9 cellular contexts compared by ENCODE assay signal in genomic region chr7:103343332-103343731, GRCh38. TPM values are rescaled to one million over a fixed set of nuclear protein-coding genes. Genes with fewer than 3 reads are reported as not detected.
DNase-seq lines count a peak whose midpoint lies in the region; ATAC-seq and TF ChIP-seq lines count a peak whose summit lies in the region.
"Had no signal": no experiment of that assay in that cellular context is flagged by ENCODE, and none has a peak within 500 bp of the region (broad histone marks: within the 10 kb centered on the region; RNA-seq: fewer than 3 reads in every experiment).

No MANE protein-coding gene starts in this region.

- TF ChIP-seq POLR2A in sigmoid colon (IDR thresholded peaks at IDR 0.05), result no peak

- H3K9ac ChIP-seq in GM23248 (peak overlapping the region; percentile 97), SK-N-MC (ENCODE audit: insufficient read length) (peak overlapping the region; percentile 93)

- H2AFZ ChIP-seq in GM23248, result peak overlapping the region; percentile 100

- H3K36me3 ChIP-seq in GM23248 (ENCODE audit: low read depth) (peaks cover 29% of the 10 kb centered on the region), SK-N-MC (ENCODE audit: insufficient read depth, low read length) (peaks cover 34% of the 10 kb centered on the region), sigmoid colon (peaks cover 0 to 31% (median 8%) of the 10 kb centered on the region in 4 donors)

- no peak for ATAC-seq in GM19452 (IDR thresholded peaks at IDR 0.05; ENCODE audit: unreplicated experiment)
- ATAC-seq in GM21360 (IDR thresholded peaks at IDR 0.05; ENCODE audit: unreplicated experiment), result no peak
- ATAC-seq in HG02759 (IDR thresholded peaks at IDR 0.05; ENCODE audit: unreplicated experiment), result no peak

- H3K27ac ChIP-seq in GM23248 (peak overlapping the region; percentile 84), SK-N-MC (peak overlapping the region; percentile 80; the same call in 1 of the 2 replicates), sigmoid colon (peak overlapping the region in 3 of 4 donors; percentile 83 to 86 (median 84))

- H3K4me3 ChIP-seq in GM23248, result peak overlapping the region; percentile 98
- peak overlapping the region; percentile 95 for H3K4me3 ChIP-seq in SK-N-MC
- H3K4me3 ChIP-seq in fibroblast of pulmonary artery (replicated peaks; ENCODE audit: low read depth, low read length), result peak overlapping the region; percentile 89
- peak overlapping the region in 3 of 4 donors; percentile 76 to 92 (median 77) for H3K4me3 ChIP-seq in sigmoid colon

- intact Hi-C loops in sigmoid colon (cut with DNase I), result loop anchor here (10.0 kb wide), 1 partner anchor 269 kb away; the partner anchor contains the start of genes ARMC10 and FBXL13

- H3K4me1 ChIP-seq in GM23248 (ENCODE audit: insufficient read depth) (peaks cover 23% of the 10 kb centered on the region), sigmoid colon (peaks cover 0 to 32% (median 26%) of the 10 kb centered on the region in 4 donors)

- no peaks in the 10 kb centered on the region for H4K20me1 ChIP-seq in GM23248 (ENCODE audit: insufficient read depth)

- no peak for TF ChIP-seq CTCF in fibroblast of pulmonary artery (IDR thresholded peaks at IDR 0.05; ENCODE audit: low read length, missing control alignments)
- no peak for TF ChIP-seq CTCF in sigmoid colon (IDR thresholded peaks at IDR 0.05)

- no peaks in the 10 kb centered on the region for H3K27me3 ChIP-seq in GM23248 (replicated peaks; ENCODE audit: insufficient read depth)
- no peaks in the 10 kb centered on the region for H3K27me3 ChIP-seq in sigmoid colon

- no peaks in the 10 kb centered on the region for H3K9me3 ChIP-seq in GM23248 (ENCODE audit: low read depth)
- H3K9me3 ChIP-seq in SK-N-MC (ENCODE audit: low read depth, low read length), result no peaks in the 10 kb centered on the region
- no peaks in the 10 kb centered on the region for H3K9me3 ChIP-seq in sigmoid colon

- in situ Hi-C loops in GM23248 (cut with MboI), result no loop called here

- H3K4me2 ChIP-seq in GM23248 (ENCODE audit: unreplicated experiment), result peak overlapping the region; percentile 88

- H3F3A ChIP-seq in GM23248 (ENCODE audit: insufficient read depth), result peaks cover 14% of the 10 kb centered on the region; the same call in 1 of the 2 replicates

- no peaks in the 10 kb centered on the region for H3K9me2 ChIP-seq in GM23248 (ENCODE audit: insufficient read depth)

- no peak for DNase-seq in GM23248
- DNase-seq in SK-N-MC (ENCODE audit: low read depth, low spot score), result no peak
- no peak for DNase-seq in fibroblast of pulmonary artery (ENCODE audit: low read depth)
- DNase-seq in sigmoid colon, result no peak
- no peak for DNase-seq in NCI-H2081 (lab: John Stamatoyannopoulos, UW)
- DNase-seq: NCI-H524 treated with DMSO at 0.1 percent for 48 hours had no signal

- no peak for TF ChIP-seq EP300 in sigmoid colon (IDR thresholded peaks at IDR 0.05)

- peaks cover 97% of the 10 kb centered on the region for H3K79me2 ChIP-seq in GM23248 (ENCODE audit: insufficient read depth)

RNA-seq across cellular contexts. Expression of gene DNAJC2, which starts 1.2 kb away (rescaled TPM):
- 17.8 and 19.3 TPM in 2 replicates for total RNA-seq in GM23248 (2014; rRNA removed; shearing (Covaris generic))
- polyA plus RNA-seq in GM23248 (2016; fragmentation: Nextera tagmentation; extraction: Ambion mirVana), result 36.6 and 38.4 TPM in 2 replicates
- 10 to 100 TPM; 10.7 to 21.9 (median 18.7) TPM for total RNA-seq in sigmoid colon
- 10 to 100 TPM; 13.2 to 20.8 (median 13.8) TPM for polyA plus RNA-seq in sigmoid colon

RNA-seq across cellular contexts. Expression of gene PSMC2, which starts 4.1 kb away (rescaled TPM):
- total RNA-seq in GM23248 (2014; rRNA removed; shearing (Covaris generic)), result 118 and 152 TPM in 2 replicates
- polyA plus RNA-seq in GM23248 (2016; fragmentation: Nextera tagmentation; extraction: Ambion mirVana), result 173 and 187 TPM in 2 replicates
- total RNA-seq in sigmoid colon, result 100 to 1,000 TPM in 2 of 4 donors, 10 to 100 TPM in 2; 46.0 to 119 (median 99.4) TPM
- polyA plus RNA-seq in sigmoid colon, result 10 to 100 TPM; 69.1 to 98.8 (median 92.5) TPM

RNA-seq across cellular contexts. Expression of gene PMPCB, which starts 46.1 kb away (rescaled TPM):
- 61.7 and 80.7 TPM in 2 replicates for total RNA-seq in GM23248 (2014; rRNA removed; shearing (Covaris generic))
- polyA plus RNA-seq in GM23248 (2016; fragmentation: Nextera tagmentation; extraction: Ambion mirVana) (48.7 and 56.9 TPM in 2 replicates), sigmoid colon (10 to 100 TPM; 59.4 to 67.3 (median 59.4) TPM)
- total RNA-seq in sigmoid colon, result 10 to 100 TPM; 53.5 to 72.3 (median 60.5) TPM
